In genomic region chr2:47185098-47185497, GRCh38 we compare ENCODE assay signal across 9 cellular contexts. TPM values are rescaled to one million over a fixed set of nuclear protein-coding genes. Genes with fewer than 3 reads are reported as not detected.
"Had no signal": no experiment of that assay in that cellular context is flagged by ENCODE, and none has a peak within 500 bp of the region (broad histone marks: within the 10 kb centered on the region; RNA-seq: fewer than 3 reads in every experiment).

No MANE protein-coding gene starts in this region.

RNA-seq across cellular contexts. Expression of gene STPG4, which starts 30.0 kb away (rescaled TPM):
- total RNA-seq: pancreas, psoas muscle, pulmonary artery endothelial cell, right atrium auricular region, right lobe of liver, skeletal muscle tissue had no signal
- polyA plus RNA-seq: neural cell, pancreas, right cardiac atrium, smooth muscle cell had no signal
